Comparison of ENCODE assay signal across 9 cellular contexts in genomic region chr2:238286095-238286494, GRCh38. TPM values are rescaled to one million over a fixed set of nuclear protein-coding genes. Genes with fewer than 3 reads are reported as not detected.
DNase-seq lines count a peak whose midpoint lies in the region; ATAC-seq, FAIRE-seq and TF ChIP-seq lines count a peak whose summit lies in the region.
"Had no signal": no experiment of that assay in that cellular context is flagged by ENCODE, and none has a peak within 500 bp of the region (broad histone marks: within the 10 kb centered on the region; RNA-seq: fewer than 3 reads in every experiment).

No MANE protein-coding gene starts in this region.

- no peak for ATAC-seq in HG03135 (IDR thresholded peaks at IDR 0.05; ENCODE audit: unreplicated experiment)
- ATAC-seq: activated CD8-positive, alpha-beta T cell treated with anti-CD3 and anti-CD28 coated beads for 36 hours had no signal

- TF ChIP-seq CTCF in brain microvascular endothelial cell (IDR thresholded peaks at IDR 0.05; ENCODE audit: low read depth, low read length, missing control alignments): no peak
- TF ChIP-seq CTCF in WERI-Rb-1 (IDR thresholded peaks at IDR 0.05; ENCODE audit: low read depth, low read length): no peak

- in situ Hi-C loops in brain microvascular endothelial cell (cut with HindIII; ENCODE audit: low pct_ligation_motif_present, low sequenced_read_pairs): no loop called here

- no peak for DNase-seq in brain microvascular endothelial cell
- peak; percentile 40 for DNase-seq in medulla oblongata (ENCODE audit: extremely low spot score)
- DNase-seq in substantia nigra (lab: John Stamatoyannopoulos, UW): peak in 1 of 49 donors; percentile 45
- no peak for DNase-seq in HTR-8/SVneo (ENCODE audit: insufficient read length, low spot score)
- DNase-seq in WERI-Rb-1: no peak
- DNase-seq in dedifferentiated amniotic fluid mesenchymal stem cell (ENCODE audit: extremely low spot score): no peak

- H3K9me3 ChIP-seq in HUES64 (ENCODE audit: insufficient read depth, low read depth, low read length) (no peaks in the 10 kb centered on the region), WERI-Rb-1 (ENCODE audit: severe bottlenecking) (no peaks in the 10 kb centered on the region)

- H3K36me3 ChIP-seq in HUES64 (ENCODE audit: insufficient read depth, low read length): no peaks in the 10 kb centered on the region
- H3K36me3 ChIP-seq in brain microvascular endothelial cell (replicated peaks): no peaks in the 10 kb centered on the region
- H3K36me3 ChIP-seq in WERI-Rb-1: no peaks in the 10 kb centered on the region

- peaks cover 37% of the 10 kb centered on the region for H3K4me1 ChIP-seq in HUES64 (ENCODE audit: insufficient read depth, low read length)

- H3K27me3 ChIP-seq in HUES64 (ENCODE audit: insufficient read depth, low read length) (peaks cover 8% of the 10 kb centered on the region; the same call in 1 of the 2 replicates), brain microvascular endothelial cell (replicated peaks) (no peaks in the 10 kb centered on the region), WERI-Rb-1 (ENCODE audit: insufficient read depth, low read depth, severe bottlenecking) (no peaks in the 10 kb centered on the region)

- no peak overlapping the region for H3K4me3 ChIP-seq in HUES64 (ENCODE audit: low read length)
- H3K4me3 ChIP-seq in brain microvascular endothelial cell (ENCODE audit: low read depth, low read length): no peak overlapping the region
- no peak overlapping the region for H3K4me3 ChIP-seq in WERI-Rb-1 (ENCODE audit: low read depth, low read length)

- FAIRE-seq in HTR-8/SVneo (lab: Jason Lieb, UNC): no peak

- H3K27ac ChIP-seq in HUES64 (ENCODE audit: low read depth, low read length): peak overlapping the region; percentile 83; the same call in 1 of the 2 replicates
- H3K27ac ChIP-seq in brain microvascular endothelial cell: peak overlapping the region; percentile 69
- H3K27ac ChIP-seq in substantia nigra (ENCODE audit: low read depth, low read length, poor library complexity, severe bottlenecking): peak overlapping the region; percentile 27
- H3K27ac ChIP-seq in WERI-Rb-1: no peak overlapping the region

- H3K9ac ChIP-seq in HUES64 (ENCODE audit: low read depth, low read length): peak overlapping the region; percentile 43; the same call in 1 of the 2 replicates

- WGBS in HUES64: 57% methylated on average over 7 of the region's 7 CpGs

RNA-seq across cellular contexts. Expression of gene PER2, which starts 2.3 kb away (rescaled TPM):
- polyA plus RNA-seq in HUES64 (2013, experiment 1 of 2): 2.6 TPM
- polyA plus RNA-seq in HUES64 (2013, experiment 2 of 2): 2.2 TPM

RNA-seq across cellular contexts. Expression of gene TRAF3IP1, which starts 34.2 kb away (rescaled TPM):
- 7.8 TPM for polyA plus RNA-seq in HUES64 (2013, experiment 1 of 2)
- polyA plus RNA-seq in HUES64 (2013, experiment 2 of 2): 8.4 TPM

RNA-seq across cellular contexts. Expression of gene HES6, which starts 46.3 kb away (rescaled TPM):
- 29.8 TPM for polyA plus RNA-seq in HUES64 (2013, experiment 1 of 2)
- polyA plus RNA-seq in HUES64 (2013, experiment 2 of 2): 37.0 TPM
